Comparison of ENCODE assay signal across 34 cellular contexts in the genomic region with DNA sequence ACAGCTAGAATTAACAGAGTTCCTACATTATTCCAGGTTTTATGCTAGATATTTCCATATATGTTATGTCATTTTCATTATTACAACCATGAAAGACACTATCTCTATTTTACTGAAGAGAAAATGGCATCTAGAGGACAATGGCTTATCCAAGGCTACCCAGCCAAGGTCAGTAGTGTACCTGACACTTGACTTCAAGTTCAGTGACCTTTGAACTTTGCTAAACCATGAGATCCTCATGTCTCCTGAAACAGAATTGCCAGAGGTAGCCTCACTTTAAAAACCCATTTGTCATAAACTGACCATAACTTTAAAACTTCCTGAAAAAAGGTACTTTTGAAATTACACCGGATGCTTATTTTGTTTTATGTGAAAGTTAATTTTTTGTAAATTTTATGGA. TPM values are rescaled to one million over a fixed set of nuclear protein-coding genes. Genes with fewer than 3 reads are reported as not detected.
"Had no signal": no experiment of that assay in that cellular context is flagged by ENCODE, and none has a peak within 500 bp of the region (broad histone marks: within the 10 kb centered on the region; RNA-seq: fewer than 3 reads in every experiment).

No MANE protein-coding gene starts in this region.

- H3K27me3 ChIP-seq: esophagus squamous epithelium, heart right ventricle, neutrophil, pancreas, right atrium auricular region, tibial nerve, upper lobe of left lung had no signal

- H3K27ac ChIP-seq: esophagus squamous epithelium, heart right ventricle, left ventricle myocardium inferior, lower lobe of right lung, neutrophil, pancreas, right atrium auricular region, thoracic aorta, tibial nerve, upper lobe of left lung had no signal

- H3K9me3 ChIP-seq: esophagus squamous epithelium, heart right ventricle, left ventricle myocardium inferior, lower lobe of right lung, mucosa of descending colon, neutrophil, pancreas, right atrium auricular region, thoracic aorta, tibial nerve, upper lobe of left lung had no signal

- H3K4me3 ChIP-seq: esophagus squamous epithelium, heart right ventricle, left ventricle myocardium inferior, lower lobe of right lung, mucosa of descending colon, pancreas, right atrium auricular region, thoracic aorta, tibial nerve, upper lobe of left lung had no signal

- H3K27ac Mint-ChIP-seq: mesothelial cell of epicardium had no signal

- H3K36me3 Mint-ChIP-seq: naive B cell had no signal

- H3K4me3 Mint-ChIP-seq: effector memory CD8-positive, alpha-beta T cell; mesothelial cell of epicardium; natural killer cell treated with Interleukin-12 subunit alpha and Interleukin-12 subunit beta and Interleukin-15 and Interleukin-18, amount 100 ng/mL, for 72 hours; neural crest cell had no signal

- H3K36me3 ChIP-seq: pancreas, right atrium auricular region, thoracic aorta had no signal

- H3K27me3 Mint-ChIP-seq: effector memory CD8-positive, alpha-beta T cell; naive B cell; natural killer cell treated with Interleukin-12 subunit alpha and Interleukin-12 subunit beta and Interleukin-15 and Interleukin-18, amount 100 ng/mL, for 72 hours; progenitor cell of endocrine pancreas had no signal

- DNase-seq: cerebellar nuclear complex; cortex of kidney; effector memory CD8-positive, alpha-beta T cell; erythroblast; esophagus squamous epithelium; foreskin melanocyte; glutamatergic neuron; heart right ventricle; hippocampal formation; left cardiac atrium; left ventricle myocardium inferior; lower lobe of right lung; mucosa of descending colon; naive B cell; pancreas; stimulated activated CD4-positive, alpha-beta T cell treated with anti-CD3 and anti-CD28 coated beads, Interleukin-2, amount 100 ng/mL, for 24 hours; stimulated activated CD4-positive, alpha-beta T cell treated with anti-CD3 and anti-CD28 coated beads, Interleukin-4, amount 100 ng/mL, for 24 hours; stimulated activated naive CD4-positive, alpha-beta T cell treated with Interleukin-2 at 50 U/mL for 16 hours; substantia nigra; upper lobe of left lung had no signal

- H3K9me3 Mint-ChIP-seq: effector memory CD8-positive, alpha-beta T cell; naive B cell; natural killer cell treated with Interleukin-12 subunit alpha and Interleukin-12 subunit beta and Interleukin-15 and Interleukin-18, amount 100 ng/mL, for 72 hours; neural crest cell; stimulated activated effector memory CD8-positive, alpha-beta T cell treated with anti-CD3 and anti-CD28 coated beads, Interleukin-12 subunit alpha, Interleukin-12 subunit beta, amount 100 ng/mL, for 72 hours had no signal

RNA-seq across cellular contexts. Expression of a gene that starts 32.6 kb away (rescaled TPM):
- total RNA-seq: dermis microvascular lymphatic vessel endothelial cell; esophagus squamous epithelium; heart right ventricle; kidney epithelial cell; left cardiac atrium; left ventricle myocardium inferior; lower lobe of right lung; mesothelial cell of epicardium; mucosa of descending colon; natural killer cell treated with Interleukin-12 subunit alpha and Interleukin-12 subunit beta and Interleukin-15 and Interleukin-18, amount 100 ng/mL, for 72 hours; neural crest cell; omental fat pad; pancreas; progenitor cell of endocrine pancreas; right atrium auricular region; sciatic nerve; skeletal muscle tissue; thoracic aorta; tibial nerve; upper lobe of left lung had no signal
- polyA plus RNA-seq: heart right ventricle, pancreas had no signal

RNA-seq across cellular contexts. Expression of a gene that starts 45.8 kb away (rescaled TPM):
- total RNA-seq: dermis microvascular lymphatic vessel endothelial cell; esophagus squamous epithelium; heart right ventricle; kidney epithelial cell; left cardiac atrium; left ventricle myocardium inferior; lower lobe of right lung; mesothelial cell of epicardium; mucosa of descending colon; natural killer cell treated with Interleukin-12 subunit alpha and Interleukin-12 subunit beta and Interleukin-15 and Interleukin-18, amount 100 ng/mL, for 72 hours; neural crest cell; omental fat pad; pancreas; progenitor cell of endocrine pancreas; right atrium auricular region; sciatic nerve; skeletal muscle tissue; thoracic aorta; tibial nerve; upper lobe of left lung had no signal
- polyA plus RNA-seq: heart right ventricle, pancreas had no signal
